ENCODE assay signal across 1 cellular context in genomic region chr4:17595471-17596005, GRCh38.
TF ChIP-seq lines count a peak whose summit lies in the region.

No MANE protein-coding gene starts in this region.

TF ChIP-seq in GM12878, 131 proteins besides CTCF, POLR2A, EP300 and RAD21 (continued from another document):
- TF ChIP-seq HSF1 (IDR thresholded peaks at IDR 0.05; ENCODE audit: low read depth, low read length) (no peak), RCOR1 (conservative IDR thresholded peaks at IDR 0.05; ENCODE audit: low read depth, low read length) (0 out of 2 replicates have a peak, but pooled peaks have one; percentile 27), BHLHE40 (IDR thresholded peaks at IDR 0.05; ENCODE audit: borderline replicate concordance in 1 of 2, low read depth in 2 of 2, low read length in 1 of 2) (0 out of 4 replicates have a peak, but pooled peaks of 1 of the 2 experiments have one; percentile 23), BCL11A (IDR thresholded peaks at IDR 0.05; ENCODE audit: low read depth, low read length) (peak; percentile 76), IKZF1 (conservative IDR thresholded peaks at IDR 0.05) (peak; percentile 58; the same call in 1 of the 2 replicates), NR2C1 (IDR thresholded peaks at IDR 0.05) (no peak), SREBF1 (IDR thresholded peaks at IDR 0.05; ENCODE audit: low read length) (no peak), BCL3 (IDR thresholded peaks at IDR 0.05; ENCODE audit: borderline replicate concordance, insufficient read depth, low read depth, low read length, poor library complexity, severe bottlenecking) (no peak), ZNF207 (IDR thresholded peaks at IDR 0.05; ENCODE audit: borderline replicate concordance) (no peak), MTA2 (IDR thresholded peaks at IDR 0.05; ENCODE audit: low read depth) (peak; percentile 85), NFIC (IDR thresholded peaks at IDR 0.05; ENCODE audit: low read depth, low read length) (no peak), MEF2B (IDR thresholded peaks at IDR 0.05; ENCODE audit: partially characterized antibody, poor library complexity, severe bottlenecking) (peak; percentile 29), NRF1 (conservative IDR thresholded peaks at IDR 0.05; ENCODE audit: low read depth, low read length) (no peak), TCF7 (IDR thresholded peaks at IDR 0.05; ENCODE audit: borderline replicate concordance) (no peak), CHD4 (IDR thresholded peaks at IDR 0.05) (no peak), YY1 (IDR thresholded peaks at IDR 0.05; ENCODE audit: low read depth, low read length) (no peak)
